In genomic region chr15:77507151-77507847, GRCh38 we compare ENCODE assay signal across 2 cellular contexts.
TF ChIP-seq lines count a peak whose summit lies in the region.

No MANE protein-coding gene starts in this region.

TF ChIP-seq in GM23338, 12 proteins besides CTCF, POLR2A, EP300 and RAD21:
- TF ChIP-seq REST (IDR thresholded peaks at IDR 0.05; ENCODE audit: unreplicated experiment) (no peak), EZH2 (IDR thresholded peaks at IDR 0.05; ENCODE audit: low read depth, unreplicated experiment) (no peak), ZNF331 (CRISPR knock-in tag; IDR thresholded peaks at IDR 0.05; ENCODE audit: low read depth) (no peak), POLR2AphosphoS5 (IDR thresholded peaks at IDR 0.05; ENCODE audit: low read depth) (no peak), NANOG (IDR thresholded peaks at IDR 0.05; ENCODE audit: borderline replicate concordance) (no peak), STAT1 (IDR thresholded peaks at IDR 0.05; ENCODE audit: unreplicated experiment) (no peak), ZNF462 (CRISPR knock-in tag; IDR thresholded peaks at IDR 0.05) (no peak), EZH2phosphoT487 (IDR thresholded peaks at IDR 0.05; ENCODE audit: unreplicated experiment) (no peak), JUNB (IDR thresholded peaks at IDR 0.05; ENCODE audit: unreplicated experiment) (no peak), ETS1 (IDR thresholded peaks at IDR 0.05) (no peak), CREB1 (CRISPR knock-in tag; IDR thresholded peaks at IDR 0.05; ENCODE audit: low read depth) (no peak), ZNF114 (CRISPR knock-in tag; IDR thresholded peaks at IDR 0.05) (no peak)

TF ChIP-seq in WTC11, 78 proteins besides CTCF, POLR2A, EP300 and RAD21 (continued from another document):
- TF ChIP-seq AR (CRISPR knock-in tag; IDR thresholded peaks at IDR 0.05) (no peak), ZNF232 (CRISPR knock-in tag; IDR thresholded peaks at IDR 0.05) (no peak), ZBTB43 (CRISPR knock-in tag; IDR thresholded peaks at IDR 0.05) (no peak), PRRX2 (CRISPR knock-in tag; IDR thresholded peaks at IDR 0.05) (no peak), ATF3 (CRISPR knock-in tag; conservative IDR thresholded peaks at IDR 0.05) (no peak), ATF6 (CRISPR knock-in tag; IDR thresholded peaks at IDR 0.05) (no peak), MXD4 (CRISPR knock-in tag; IDR thresholded peaks at IDR 0.05; ENCODE audit: borderline replicate concordance) (no peak), ESRRA (CRISPR knock-in tag; IDR thresholded peaks at IDR 0.05; ENCODE audit: borderline replicate concordance) (no peak), NFYB (CRISPR knock-in tag; conservative IDR thresholded peaks at IDR 0.05; ENCODE audit: low read depth) (no peak)
